19 cellular contexts compared by ENCODE assay signal in the genomic region with DNA sequence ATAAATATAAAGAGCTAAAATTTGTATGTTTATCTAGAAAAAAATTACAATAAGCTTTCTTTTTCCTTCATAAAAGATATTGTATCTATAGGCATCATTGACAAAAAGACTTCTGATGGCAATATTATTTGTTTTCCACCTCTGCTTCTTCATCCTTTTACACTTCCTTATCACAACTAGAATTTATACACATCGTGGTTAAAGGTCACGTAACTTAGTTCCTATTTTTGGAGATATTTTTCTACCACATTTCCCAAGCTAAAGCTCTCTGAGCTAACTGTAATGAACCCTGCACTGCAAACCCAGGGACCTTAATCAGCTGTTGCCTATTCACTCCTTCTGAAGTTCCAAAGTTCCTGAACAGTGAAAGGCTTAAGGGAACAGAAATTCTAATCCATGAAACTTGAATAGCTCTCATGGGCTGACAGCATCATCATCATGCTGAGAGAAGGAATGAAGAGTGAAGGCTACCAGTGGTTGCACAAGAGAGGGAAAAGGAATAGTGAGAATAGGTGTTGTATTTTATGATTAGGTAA.
"Had no signal": no experiment of that assay in that cellular context is flagged by ENCODE, and none has a peak within 500 bp of the region (broad histone marks: within the 10 kb centered on the region; RNA-seq: fewer than 3 reads in every experiment).

No MANE protein-coding gene starts in this region.

- H3K4me3 Mint-ChIP-seq: activated naive CD8-positive, alpha-beta T cell treated with anti-CD3 and anti-CD28 coated beads, Interleukin-2, amount 50 U/mL, for 24 hours; activated T-helper 17 cell treated with anti-CD3 and anti-CD28 coated beads, Interleukin-2, amount 50 U/mL, for 72 hours; immature natural killer cell; nephron had no signal

- H3K27me3 ChIP-seq: ascending aorta, transverse colon, vagina had no signal

- ATAC-seq: activated naive CD8-positive, alpha-beta T cell treated with anti-CD3 and anti-CD28 coated beads, Interleukin-2, amount 50 U/mL, for 24 hours; activated T-helper 17 cell treated with anti-CD3 and anti-CD28 coated beads, Interleukin-2, amount 50 U/mL, for 72 hours; right cardiac atrium had no signal

- H3K4me2 ChIP-seq: smooth muscle cell had no signal

- H3K4me3 ChIP-seq: ascending aorta, smooth muscle cell, transverse colon, vagina had no signal

- H3K27me3 Mint-ChIP-seq: activated naive CD8-positive, alpha-beta T cell treated with anti-CD3 and anti-CD28 coated beads, Interleukin-2, amount 50 U/mL, for 24 hours; activated T-helper 17 cell treated with anti-CD3 and anti-CD28 coated beads, Interleukin-2, amount 50 U/mL, for 72 hours; progenitor cell of endocrine pancreas had no signal

- H3K36me3 Mint-ChIP-seq: immature natural killer cell had no signal

- FAIRE-seq: bronchial epithelial cell had no signal

- H3K9me3 ChIP-seq: ascending aorta, transverse colon, vagina had no signal

- H3K27ac ChIP-seq: ascending aorta, transverse colon, vagina had no signal

- H3K36me3 ChIP-seq: ascending aorta, transverse colon, vagina had no signal

- DNase-seq: activated CD4-positive, CD25-positive, alpha-beta regulatory T cell treated with anti-CD3 and anti-CD28 coated beads, Interleukin-2, amount 50 U/mL, for 72 hours; activated naive CD4-positive, alpha-beta T cell treated with Interleukin-2 at 50 U/mL for 16 hours; activated naive CD8-positive, alpha-beta T cell treated with anti-CD3 and anti-CD28 coated beads, Interleukin-2, amount 50 U/mL, for 24 hours; dermis blood vessel endothelial cell; head of caudate nucleus; immature natural killer cell; mesendoderm; right cardiac atrium; stimulated activated CD4-positive, alpha-beta T cell treated with anti-CD3 and anti-CD28 coated beads, Interleukin-4, amount 100 ng/mL, for 4 hours; stimulated activated CD8-positive, alpha-beta memory T cell treated with anti-CD3 and anti-CD28 coated beads, Interleukin-4, amount 100 ng/mL, for 48 hours; stimulated activated naive CD4-positive, alpha-beta T cell treated with Interleukin-2 at 50 U/mL for 16 hours; transverse colon had no signal

- H3K27ac Mint-ChIP-seq: activated naive CD8-positive, alpha-beta T cell treated with anti-CD3 and anti-CD28 coated beads, Interleukin-2, amount 50 U/mL, for 24 hours; activated T-helper 17 cell treated with anti-CD3 and anti-CD28 coated beads, Interleukin-2, amount 50 U/mL, for 72 hours; immature natural killer cell; nephron; progenitor cell of endocrine pancreas had no signal

- H3K4me1 Mint-ChIP-seq: activated naive CD8-positive, alpha-beta T cell treated with anti-CD3 and anti-CD28 coated beads, Interleukin-2, amount 50 U/mL, for 24 hours; activated T-helper 17 cell treated with anti-CD3 and anti-CD28 coated beads, Interleukin-2, amount 50 U/mL, for 72 hours; immature natural killer cell; nephron had no signal

- H3K4me1 ChIP-seq: ascending aorta, transverse colon, vagina had no signal
